Comparison of ENCODE assay signal across 16 cellular contexts in genomic region chr6:160881409-160881808, GRCh38.
"Had no signal": no experiment of that assay in that cellular context is flagged by ENCODE, and none has a peak within 500 bp of the region (broad histone marks: within the 10 kb centered on the region; RNA-seq: fewer than 3 reads in every experiment).

No MANE protein-coding gene starts in this region.

- H3K27ac ChIP-seq: epithelial cell of prostate, skin epidermis, tibial artery had no signal

- H3K27me3 ChIP-seq: tibial artery had no signal

- H3K9me3 ChIP-seq: mucosa of descending colon, tibial artery had no signal

- H3K4me3 ChIP-seq: mucosa of descending colon, skin epidermis, tibial artery had no signal

- H3K36me3 ChIP-seq: tibial artery had no signal

- DNase-seq: activated CD4-positive, alpha-beta memory T cell treated with anti-CD3 and anti-CD28 coated beads, Interleukin-2, amount 10 ng/mL, durations not matched to agents 7 days and 5 days; activated CD4-positive, alpha-beta T cell treated with anti-CD3 and anti-CD28 coated beads for 48 hours; activated CD4-positive, CD25-positive, alpha-beta regulatory T cell; activated CD8-positive, alpha-beta memory T cell treated with anti-CD3 and anti-CD28 coated beads, Interleukin-2, amount 10 ng/mL, durations not matched to agents 7 days and 5 days; amniotic stem cell; effector memory CD8-positive, alpha-beta T cell; head of caudate nucleus; kidney; mucosa of descending colon; naive B cell; stimulated activated naive CD8-positive, alpha-beta T cell treated with anti-CD3 and anti-CD28 coated beads, Interleukin-15, Interleukin-2, amounts not matched to agents 100 U/mL and 50 U/mL, for 24 hours; substantia nigra; tibial artery had no signal

- ATAC-seq: activated CD8-positive, alpha-beta memory T cell treated with anti-CD3 and anti-CD28 coated beads, Interleukin-2, amount 10 ng/mL, durations not matched to agents 7 days and 5 days; effector memory CD8-positive, alpha-beta T cell; left lobe of liver; mucosa of descending colon; stimulated activated naive CD8-positive, alpha-beta T cell treated with anti-CD3 and anti-CD28 coated beads, Interleukin-15, Interleukin-2, amounts not matched to agents 100 U/mL and 50 U/mL, for 24 hours had no signal
